In the genomic region with DNA sequence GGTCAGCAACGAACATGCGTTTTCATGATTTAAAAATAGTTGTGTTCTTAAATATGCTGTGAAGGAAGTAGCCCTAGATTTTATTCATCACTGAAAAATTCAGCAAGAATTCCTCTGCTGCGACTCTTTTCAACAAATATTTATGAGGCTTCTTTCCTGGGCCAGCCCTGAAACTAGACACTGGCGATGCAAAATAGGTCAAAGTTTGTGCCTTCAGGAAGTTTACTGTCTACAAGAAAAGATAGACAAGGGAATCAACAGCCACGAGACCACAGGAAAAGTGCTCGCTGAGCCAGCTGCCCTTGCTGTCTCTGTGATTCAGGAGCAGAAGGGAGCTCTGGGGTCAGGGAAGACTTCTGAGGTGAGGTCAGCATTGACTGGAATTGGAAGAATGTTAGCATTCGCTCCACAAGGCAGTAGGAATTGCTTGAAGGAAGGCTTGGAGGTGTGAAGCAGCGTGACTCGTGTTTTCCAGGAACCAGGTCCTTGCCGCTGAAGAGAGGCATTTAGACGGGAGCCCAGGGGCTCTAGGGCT, we compare ENCODE assay signal across 1 cellular context.
A peak's percentile ranks its signal among the peaks of the same experiment; 100 is the strongest.
TF ChIP-seq lines count a peak whose summit lies in the region.

No MANE protein-coding gene starts in this region.

TF ChIP-seq in IMR-90, 13 proteins besides CTCF, POLR2A, EP300 and RAD21:
- TF ChIP-seq SMC3 (IDR thresholded peaks at IDR 0.05; ENCODE audit: low read depth, low read length) (no peak), BHLHE40 (IDR thresholded peaks at IDR 0.05; ENCODE audit: low read depth, low read length) (peak; percentile 83), CHD1 (IDR thresholded peaks at IDR 0.05; ENCODE audit: low read depth, low read length) (no peak), RFX5 (IDR thresholded peaks at IDR 0.05; ENCODE audit: low read depth, low read length) (no peak), NFE2L2 (IDR thresholded peaks at IDR 0.05; ENCODE audit: low read depth, low read length) (0 out of 2 replicates have a peak, but pooled peaks have one; percentile 6), MAZ (IDR thresholded peaks at IDR 0.05; ENCODE audit: borderline replicate concordance, low read depth, low read length) (no peak), CEBPB (IDR thresholded peaks at IDR 0.05; ENCODE audit: low read depth, low read length) (no peak), MXI1 (IDR thresholded peaks at IDR 0.05; ENCODE audit: borderline replicate concordance, low read depth, low read length) (no peak), RCOR1 (IDR thresholded peaks at IDR 0.05; ENCODE audit: insufficient replicate concordance, low read length) (peak; percentile 21), FOS (IDR thresholded peaks at IDR 0.05; ENCODE audit: low read depth, low read length) (no peak), MAFK (IDR thresholded peaks at IDR 0.05; ENCODE audit: low read depth, low read length) (peak; percentile 12; the same call in 1 of the 2 replicates)
- TF ChIP-seq, protein P1, sequence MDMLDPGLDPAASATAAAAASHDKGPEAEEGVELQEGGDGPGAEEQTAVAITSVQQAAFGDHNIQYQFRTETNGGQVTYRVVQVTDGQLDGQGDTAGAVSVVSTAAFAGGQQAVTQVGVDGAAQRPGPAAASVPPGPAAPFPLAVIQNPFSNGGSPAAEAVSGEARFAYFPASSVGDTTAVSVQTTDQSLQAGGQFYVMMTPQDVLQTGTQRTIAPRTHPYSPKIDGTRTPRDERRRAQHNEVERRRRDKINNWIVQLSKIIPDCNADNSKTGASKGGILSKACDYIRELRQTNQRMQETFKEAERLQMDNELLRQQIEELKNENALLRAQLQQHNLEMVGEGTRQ (IDR thresholded peaks at IDR 0.05; ENCODE audit: low read depth, low read length), result peak; percentile 9; the same call in 1 of the 2 replicates
- TF ChIP-seq, protein P2, sequence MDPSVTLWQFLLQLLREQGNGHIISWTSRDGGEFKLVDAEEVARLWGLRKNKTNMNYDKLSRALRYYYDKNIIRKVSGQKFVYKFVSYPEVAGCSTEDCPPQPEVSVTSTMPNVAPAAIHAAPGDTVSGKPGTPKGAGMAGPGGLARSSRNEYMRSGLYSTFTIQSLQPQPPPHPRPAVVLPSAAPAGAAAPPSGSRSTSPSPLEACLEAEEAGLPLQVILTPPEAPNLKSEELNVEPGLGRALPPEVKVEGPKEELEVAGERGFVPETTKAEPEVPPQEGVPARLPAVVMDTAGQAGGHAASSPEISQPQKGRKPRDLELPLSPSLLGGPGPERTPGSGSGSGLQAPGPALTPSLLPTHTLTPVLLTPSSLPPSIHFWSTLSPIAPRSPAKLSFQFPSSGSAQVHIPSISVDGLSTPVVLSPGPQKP (IDR thresholded peaks at IDR 0.05; ENCODE audit: borderline replicate concordance, low read depth, low read length), result no peak
TF ChIP-seq in IMR-90: peak in this region for 5.
